Comparison of ENCODE assay signal across 21 cellular contexts in the genomic region with DNA sequence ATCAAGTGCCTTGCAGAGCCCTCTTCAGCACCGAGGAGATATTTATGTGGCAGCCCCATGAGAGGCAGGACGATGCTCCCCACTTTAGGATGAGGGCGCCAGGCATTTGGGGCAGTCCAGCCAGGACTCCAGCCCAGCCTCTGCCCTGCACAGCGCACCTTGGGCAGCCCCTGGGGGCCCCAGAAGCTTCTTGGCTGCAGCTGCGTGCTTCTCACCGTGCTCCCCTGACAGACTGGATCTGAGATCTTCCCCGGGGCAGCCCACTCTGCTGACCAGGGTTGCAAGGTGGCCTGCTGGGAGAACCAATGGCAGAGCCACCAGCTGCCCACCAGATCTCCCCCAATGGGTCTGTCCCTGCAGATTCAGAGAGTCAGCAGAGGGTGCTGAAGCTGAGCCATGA.
"Had no signal": no experiment of that assay in that cellular context is flagged by ENCODE, and none has a peak within 500 bp of the region (broad histone marks: within the 10 kb centered on the region; RNA-seq: fewer than 3 reads in every experiment).

No MANE protein-coding gene starts in this region.

- H3K36me3 Mint-ChIP-seq: naive B cell, type B pancreatic cell had no signal

- H3K9me3 Mint-ChIP-seq: activated naive CD8-positive, alpha-beta T cell treated with anti-CD3 and anti-CD28 coated beads, Interleukin-2, amount 50 U/mL, for 24 hours; neural crest cell; type B pancreatic cell had no signal

- H3K27ac Mint-ChIP-seq: activated naive CD8-positive, alpha-beta T cell treated with anti-CD3 and anti-CD28 coated beads, Interleukin-2, amount 50 U/mL, for 24 hours; naive B cell; stimulated activated naive CD8-positive, alpha-beta T cell treated with anti-CD3 and anti-CD28 coated beads, Interleukin-15, Interleukin-2, amounts not matched to agents 100 ng/mL and 50 ng/mL, for 24 hours; type B pancreatic cell had no signal

- H3K27ac ChIP-seq: coronary artery, gastrocnemius medialis, ovary, psoas muscle, SJSA1 had no signal

- ATAC-seq: activated naive CD8-positive, alpha-beta T cell treated with anti-CD3 and anti-CD28 coated beads, Interleukin-2, amount 50 U/mL, for 24 hours; esophagus mucosa; gastrocnemius medialis; left ventricle myocardium superior; mucosa of descending colon; psoas muscle; right cardiac atrium had no signal

- DNase-seq: activated CD4-positive, alpha-beta T cell treated with anti-CD3 and anti-CD28 coated beads, Interleukin-2, amount 50 U/mL, for 48 hours; activated CD8-positive, alpha-beta memory T cell treated with anti-CD3 and anti-CD28 coated beads, Interleukin-2, amount 50 U/mL, for 48 hours; activated naive CD4-positive, alpha-beta T cell treated with Interleukin-2 at 50 U/mL for 16 hours; activated naive CD8-positive, alpha-beta T cell treated with anti-CD3 and anti-CD28 coated beads, Interleukin-2, amount 50 U/mL, for 24 hours; anterior cingulate cortex; central memory CD4-positive, alpha-beta T cell; left ventricle myocardium superior; mesenchymal stem cell; naive B cell; ovary; psoas muscle had no signal

- H3K4me3 Mint-ChIP-seq: activated naive CD8-positive, alpha-beta T cell treated with anti-CD3 and anti-CD28 coated beads, Interleukin-2, amount 50 U/mL, for 24 hours; brain; naive B cell; neural crest cell; stimulated activated naive CD8-positive, alpha-beta T cell treated with anti-CD3 and anti-CD28 coated beads, Interleukin-15, Interleukin-2, amounts not matched to agents 100 ng/mL and 50 ng/mL, for 24 hours; type B pancreatic cell had no signal

- H3K27me3 Mint-ChIP-seq: activated naive CD8-positive, alpha-beta T cell treated with anti-CD3 and anti-CD28 coated beads, Interleukin-2, amount 50 U/mL, for 24 hours; brain; naive B cell; stimulated activated naive CD8-positive, alpha-beta T cell treated with anti-CD3 and anti-CD28 coated beads, Interleukin-15, Interleukin-2, amounts not matched to agents 100 ng/mL and 50 ng/mL, for 24 hours had no signal

- H3K4me1 ChIP-seq: gastrocnemius medialis, psoas muscle, SJSA1 had no signal

- H3K9me3 ChIP-seq: SJSA1 had no signal

- H3K4me3 ChIP-seq: coronary artery, gastrocnemius medialis, mucosa of descending colon, ovary, psoas muscle, SJSA1 had no signal

- H3K27me3 ChIP-seq: ovary, SJSA1 had no signal

- H3K36me3 ChIP-seq: gastrocnemius medialis, ovary, SJSA1 had no signal
